In genomic region chr5:179342577-179342976, GRCh38 we compare ENCODE assay signal across 12 cellular contexts. TPM values are rescaled to one million over a fixed set of nuclear protein-coding genes. Genes with fewer than 3 reads are reported as not detected.
A peak's percentile ranks its signal among the peaks of the same experiment; 100 is the strongest.
DNase-seq lines count a peak whose midpoint lies in the region; ATAC-seq and TF ChIP-seq lines count a peak whose summit lies in the region.
"Had no signal": no experiment of that assay in that cellular context is flagged by ENCODE, and none has a peak within 500 bp of the region (broad histone marks: within the 10 kb centered on the region; RNA-seq: fewer than 3 reads in every experiment).

No MANE protein-coding gene starts in this region.

- H3K27ac Mint-ChIP-seq in WTC11 = no peak overlapping the region

- DNase-seq in D341Med (ENCODE audit: low spot score) (peak; percentile 59), WTC11 (ENCODE audit: low spot score) (peak; percentile 49), skeletal muscle cell (ENCODE audit: low read depth) (no peak), globus pallidus (ENCODE audit: low spot score) (no peak), mucosa of gallbladder (ENCODE audit: low spot score) (no peak), NCI-H510A (lab: John Stamatoyannopoulos, UW) (no peak)
- DNase-seq: dorsolateral prefrontal cortex had no signal

- no peaks in the 10 kb centered on the region for H3K36me3 Mint-ChIP-seq in WTC11

- peak overlapping the region; percentile 75 for H3K4me3 Mint-ChIP-seq in WTC11

- H3K4me1 ChIP-seq in iPS-15b (ENCODE audit: control insufficient read depth, insufficient read depth, low read length) = peaks cover 5% of the 10 kb centered on the region

- peak; percentile 10; the same call in 1 of the 2 replicates for ATAC-seq in WTC11
- ATAC-seq in HG03045 (IDR thresholded peaks at IDR 0.05; ENCODE audit: unreplicated experiment) = no peak

- no peaks in the 10 kb centered on the region for H3K9me3 Mint-ChIP-seq in WTC11

- peak overlapping the region; percentile 70 for H3K4me3 ChIP-seq in iPS-15b (ENCODE audit: low read depth, low read length)
- peak overlapping the region; percentile 89 for H3K4me3 ChIP-seq in skeletal muscle cell (ENCODE audit: low read depth, low read length)

- CTCF ChIA-PET in WTC11 (lab: Charles Lee) = interaction anchor here (0.6 to 2.7 kb wide), 15 partner anchors 10 to 326 kb away, joined by 3 to 12 read pairs (median 5); no protein-coding TSS in a partner anchor

- H3K9me3 ChIP-seq in iPS-15b (ENCODE audit: control insufficient read depth, insufficient read depth, low read length) = no peaks in the 10 kb centered on the region
- H3K9me3 ChIP-seq: upper lobe of left lung had no signal

- POLR2A ChIA-PET in WTC11 (lab: Charles Lee) = no interaction called here

- H3K9ac ChIP-seq in iPS-15b (ENCODE audit: low read depth, low read length) = no peak overlapping the region

- H3K27me3 ChIP-seq in iPS-15b (ENCODE audit: control insufficient read depth, insufficient read depth, low read length) = peaks cover 41% of the 10 kb centered on the region

- H3K36me3 ChIP-seq in iPS-15b (ENCODE audit: control insufficient read depth, insufficient read depth, low read length) = no peaks in the 10 kb centered on the region
- H3K36me3 ChIP-seq: upper lobe of left lung had no signal

- H3K27me3 Mint-ChIP-seq in WTC11 (ENCODE audit: low read depth) = peaks cover 45% of the 10 kb centered on the region

- no peak for TF ChIP-seq CTCF in WTC11 (IDR thresholded peaks at IDR 0.05)

- peaks cover 24% of the 10 kb centered on the region for H3K4me1 Mint-ChIP-seq in WTC11

TF ChIP-seq in WTC11, 78 proteins besides CTCF, POLR2A, EP300 and RAD21:
- TF ChIP-seq ZNF532 (CRISPR knock-in tag; IDR thresholded peaks at IDR 0.05; ENCODE audit: borderline replicate concordance) = no peak
- no peak for TF ChIP-seq ZMAT4 (CRISPR knock-in tag; IDR thresholded peaks at IDR 0.05)
- TF ChIP-seq ETV6 (CRISPR knock-in tag; IDR thresholded peaks at IDR 0.05) = no peak
- TF ChIP-seq IRF1 (CRISPR knock-in tag; IDR thresholded peaks at IDR 0.05) = no peak
- no peak for TF ChIP-seq NFYB (CRISPR knock-in tag; conservative IDR thresholded peaks at IDR 0.05; ENCODE audit: low read depth)
- TF ChIP-seq CBFB (CRISPR knock-in tag; IDR thresholded peaks at IDR 0.05; ENCODE audit: low read depth) = no peak
- no peak for TF ChIP-seq STAT6 (CRISPR knock-in tag; conservative IDR thresholded peaks at IDR 0.05; ENCODE audit: low read depth)
- no peak for TF ChIP-seq TCF7 (CRISPR knock-in tag; IDR thresholded peaks at IDR 0.05; ENCODE audit: low read depth)

RNA-seq across cellular contexts. Expression of gene ADAMTS2, which starts 2.7 kb away (rescaled TPM):
- total RNA-seq in WTC11 (2021) (6.9 to 11.2 TPM (median 9.0 TPM) in 3 replicates), mucosa of gallbladder (18.9 TPM)
- total RNA-seq: NCI-H460; T-helper 2 cell treated with Interferon-gamma antibody and Interleukin-4, amounts not matched to agents 100 ng/mL and 5 ng/mL, for 36 hours had no signal

Comparison
In these comparisons a context has a peak if more than half of its experiments do, and no peak if none do; other contexts are left out.
1. DNase-seq: peak in D341Med (single experiment) and WTC11 (single experiment); none in skeletal muscle cell (single experiment), globus pallidus (single experiment), mucosa of gallbladder (single experiment) and NCI-H510A (single experiment).